In genomic region chr18:59200787-59201186, GRCh38 we compare ENCODE assay signal across 24 cellular contexts. TPM values are rescaled to one million over a fixed set of nuclear protein-coding genes. Genes with fewer than 3 reads are reported as not detected.
DNase-seq lines count a peak whose midpoint lies in the region; ATAC-seq, FAIRE-seq and TF ChIP-seq lines count a peak whose summit lies in the region.
"Had no signal": no experiment of that assay in that cellular context is flagged by ENCODE, and none has a peak within 500 bp of the region (broad histone marks: within the 10 kb centered on the region; RNA-seq: fewer than 3 reads in every experiment).

No MANE protein-coding gene starts in this region.

- H3K4me3 ChIP-seq in breast epithelium (no peak overlapping the region), H1 (ENCODE audit: extremely low read depth in 1 of 4, insufficient read depth in 2 of 4, low read depth in 3 of 4, low read length in 4 of 4) (no peak overlapping the region)

- TF ChIP-seq CTCF in MCF 10A (IDR thresholded peaks at IDR 0.05; ENCODE audit: unreplicated experiment) (no peak), breast epithelium (IDR thresholded peaks at IDR 0.05) (no peak), H1 (IDR thresholded peaks at IDR 0.05; ENCODE audit: control extremely low read depth in 1 of 3, insufficient read depth in 1 of 3, low read depth in 1 of 3, low read length in 3 of 3) (peak; percentile 17 to 34 (median 20); a peak in 3 of 4 replicates)

- H3K23me2 ChIP-seq in H1 (ENCODE audit: low read depth, low read length), result no peaks in the 10 kb centered on the region; the same call in 1 of the 2 replicates

- no peaks in the 10 kb centered on the region for H4K20me1 ChIP-seq in H1 (replicated peaks in 1 of 2; ENCODE audit: control insufficient read depth in 1 of 2, insufficient read depth in 2 of 2, low read length in 2 of 2)

- H3K18ac ChIP-seq in H1 (ENCODE audit: extremely low read depth, low read length), result no peak overlapping the region; the same call in 1 of the 2 replicates

- no peak overlapping the region for H2BK15ac ChIP-seq in H1 (ENCODE audit: low read length)

- no peaks in the 10 kb centered on the region for H3K79me1 ChIP-seq in H1 (ENCODE audit: low read depth, low read length)

- H2BK5ac ChIP-seq in H1 (ENCODE audit: low read depth, low read length), result no peak overlapping the region

- H3K27me3 ChIP-seq in breast epithelium, result no peaks in the 10 kb centered on the region
- no peaks in the 10 kb centered on the region for H3K27me3 ChIP-seq in H1 (replicated peaks in 1 of 4; ENCODE audit: control insufficient read depth in 3 of 4, extremely low read depth in 1 of 4, insufficient read depth in 3 of 4, low read length in 3 of 4)

- peaks cover 32% of the 10 kb centered on the region for H3K27me3 Mint-ChIP-seq in MCF 10A (ENCODE audit: insufficient read depth, unreplicated experiment)

- POLR2A ChIA-PET in MCF 10A (lab: Yijun Ruan, JAX), result interaction anchor here (1.2 kb wide), 1 partner anchor 10 kb away, joined by 3 read pairs; no protein-coding TSS in a partner anchor
- POLR2A ChIA-PET in H1 (lab: Charles Lee; ENCODE audit: partially characterized antibody), result no interaction called here

- FAIRE-seq in H1 (lab: Jason Lieb, UNC), result no peak
- FAIRE-seq: A204.1, G401.6, GM12892 had no signal

- ATAC-seq in HG03469 (IDR thresholded peaks at IDR 0.05; ENCODE audit: unreplicated experiment), result no peak
- ATAC-seq in GM18858 (IDR thresholded peaks at IDR 0.05; ENCODE audit: unreplicated experiment), result no peak
- ATAC-seq in GM21717 (IDR thresholded peaks at IDR 0.05; ENCODE audit: unreplicated experiment), result no peak
- ATAC-seq: activated CD4-positive, CD25-positive, alpha-beta regulatory T cell treated with anti-CD3 and anti-CD28 coated beads, Interleukin-2, amount 50 U/mL, for 24 hours; activated naive CD8-positive, alpha-beta T cell treated with anti-CD3 and anti-CD28 coated beads, Interleukin-2, amount 50 U/mL, for 24 hours had no signal

- DNase-seq in MCF 10A (ENCODE audit: unreplicated experiment) (peak; percentile 18), breast epithelium (ENCODE audit: low spot score in 2 of 2) (no peak), NCI-H69 (lab: John Stamatoyannopoulos, UW) (peak; percentile 49), H1 (ENCODE audit: low read depth in 1 of 2, low spot score in 2 of 2) (no peak), SHP77 treated with DMSO at 0.1 percent for 48 hours (lab: John Stamatoyannopoulos, UW) (no peak)
- DNase-seq: activated CD8-positive, alpha-beta memory T cell treated with anti-CD3 and anti-CD28 coated beads for 24 hours; activated naive CD8-positive, alpha-beta T cell treated with anti-CD3 and anti-CD28 coated beads, Interleukin-2, amount 50 U/mL, for 24 hours; GOT3; hippocampal formation; NCI-H345; nephron progenitor cell; retina; SHP77; trophoblast cell had no signal

- H2AK5ac ChIP-seq in H1 (ENCODE audit: low read depth, low read length), result no peak overlapping the region

- H3K79me2 ChIP-seq in H1 (ENCODE audit: control insufficient read depth in 1 of 2, insufficient read depth in 2 of 2, low read length in 2 of 2), result no peaks in the 10 kb centered on the region

- no peak overlapping the region for H2BK120ac ChIP-seq in H1 (replicated peaks; ENCODE audit: low read depth, low read length)

- no TSS peak for BruUV-seq in MCF 10A (replicated peaks; lab: Mats Ljungman, UMichigan)

- H2BK20ac ChIP-seq in H1 (ENCODE audit: low read length), result no peak overlapping the region

- H3K4me1 Mint-ChIP-seq in MCF 10A (ENCODE audit: insufficient read depth, unreplicated experiment), result peaks cover 11% of the 10 kb centered on the region
- H3K4me1 Mint-ChIP-seq: activated naive CD8-positive, alpha-beta T cell treated with anti-CD3 and anti-CD28 coated beads, Interleukin-2, amount 50 U/mL, for 24 hours; mesothelial cell of epicardium; nephron progenitor cell had no signal

- H3K27ac ChIP-seq in breast epithelium (no peak overlapping the region), H1 (ENCODE audit: low read depth, low read length) (no peak overlapping the region)

- H3K36me3 Mint-ChIP-seq in MCF 10A (ENCODE audit: insufficient read depth, unreplicated experiment), result no peaks in the 10 kb centered on the region
- H3K36me3 Mint-ChIP-seq: mesothelial cell of epicardium had no signal

- no peak for TF ChIP-seq POLR2A in breast epithelium (IDR thresholded peaks at IDR 0.05)
- TF ChIP-seq POLR2A in H1 (IDR thresholded peaks at IDR 0.05; ENCODE audit: control extremely low read depth in 1 of 2, low read depth in 2 of 2, low read length in 2 of 2), result no peak

- H3K56ac ChIP-seq in H1 (replicated peaks; ENCODE audit: insufficient read length, low read depth, low read length), result no peak overlapping the region

- H3K4me3 Mint-ChIP-seq in MCF 10A (ENCODE audit: unreplicated experiment), result no peak overlapping the region
- H3K4me3 Mint-ChIP-seq: activated naive CD8-positive, alpha-beta T cell treated with anti-CD3 and anti-CD28 coated beads, Interleukin-2, amount 50 U/mL, for 24 hours; mesothelial cell of epicardium; nephron progenitor cell; stimulated activated naive CD8-positive, alpha-beta T cell treated with anti-CD3 and anti-CD28 coated beads, Interleukin-15, Interleukin-2, amounts not matched to agents 100 ng/mL and 50 ng/mL, for 24 hours had no signal

- TF ChIP-seq RAD21 in H1 (IDR thresholded peaks at IDR 0.05 in 1 of 2, conservative IDR thresholded peaks at IDR 0.05 in 1 of 2; ENCODE audit: low read depth in 2 of 2, low read length in 2 of 2), result peak; percentile 51 to 61

- no peak overlapping the region for H4K8ac ChIP-seq in H1 (ENCODE audit: extremely low read depth, insufficient read depth, low read length)

- H4K91ac ChIP-seq in H1 (replicated peaks; ENCODE audit: insufficient read length, low read length), result no peak overlapping the region

- H3K23ac ChIP-seq in H1 (ENCODE audit: insufficient read length), result no peak overlapping the region

- WGBS in H1 (ENCODE audit: extremely low coverage in 1 of 2, insufficient coverage in 1 of 2, insufficient read length in 1 of 2, insufficient replicate concordance in 2 of 2, low coverage in 1 of 2, low lambda C conversion rate in 2 of 2, missing lambda C conversion rate in 1 of 2), 2 experiments, result 76% methylated on average over 3 of the region's 3 CpGs; no CpG with 5 or more reads in 1 of the 2 experiments

- H4K5ac ChIP-seq in H1 (ENCODE audit: insufficient read length, low read depth, low read length), result no peak overlapping the region

- H3K27ac Mint-ChIP-seq in MCF 10A (ENCODE audit: low read depth, unreplicated experiment), result no peak overlapping the region
- H3K27ac Mint-ChIP-seq: activated naive CD8-positive, alpha-beta T cell treated with anti-CD3 and anti-CD28 coated beads, Interleukin-2, amount 50 U/mL, for 24 hours; mesothelial cell of epicardium; nephron progenitor cell; stimulated activated naive CD8-positive, alpha-beta T cell treated with anti-CD3 and anti-CD28 coated beads, Interleukin-15, Interleukin-2, amounts not matched to agents 100 ng/mL and 50 ng/mL, for 24 hours had no signal

- no peaks in the 10 kb centered on the region for H3K9me3 ChIP-seq in breast epithelium
- no peaks in the 10 kb centered on the region for H3K9me3 ChIP-seq in H1 (ENCODE audit: insufficient read depth in 2 of 2, low read depth in 1 of 2, low read length in 1 of 2)

- CTCF ChIA-PET in MCF 10A (lab: Yijun Ruan, JAX) (interaction anchor here (1.0 to 3.4 kb wide), 3 partner anchors 48 to 444 kb away, joined by 3 to 11 read pairs (median 4); no protein-coding TSS in a partner anchor), H1 (lab: Charles Lee; ENCODE audit: partially characterized antibody) (interaction anchor here (0.5 to 1.9 kb wide), 4 partner anchors 10 to 448 kb away, joined by 3 to 5 read pairs (median 3); no protein-coding TSS in a partner anchor)

- intact Hi-C loops in MCF 10A (cut with micrococcal nuclease) (no loop called here), breast epithelium (cut with DNase I; ENCODE audit: low total_unique reads) (no loop called here)

- H2AFZ ChIP-seq in H1 (ENCODE audit: low read length), result no peak overlapping the region

- no peak overlapping the region for H3K14ac ChIP-seq in H1 (ENCODE audit: insufficient read length)

- H3K4me2 ChIP-seq in H1 (ENCODE audit: insufficient read depth in 1 of 2, low read depth in 2 of 2, low read length in 2 of 2), result no peak overlapping the region

- H3K36me3 ChIP-seq in breast epithelium (no peaks in the 10 kb centered on the region), H1 (ENCODE audit: control insufficient read depth in 2 of 4, insufficient read depth in 4 of 4, low read length in 3 of 4) (no peaks in the 10 kb centered on the region)

- H3K4ac ChIP-seq in H1 (replicated peaks; ENCODE audit: insufficient read length, low read depth, low read length), result no peak overlapping the region

- no peak overlapping the region for H2BK12ac ChIP-seq in H1 (ENCODE audit: low read depth, low read length)

- no peak overlapping the region for H3K9ac ChIP-seq in H1 (replicated peaks in 1 of 4; ENCODE audit: extremely low read depth in 1 of 4, low read depth in 3 of 4, low read length in 3 of 4)

- no peaks in the 10 kb centered on the region for H3K9me3 Mint-ChIP-seq in MCF 10A (ENCODE audit: unreplicated experiment)
- H3K9me3 Mint-ChIP-seq: activated naive CD8-positive, alpha-beta T cell treated with anti-CD3 and anti-CD28 coated beads, Interleukin-2, amount 50 U/mL, for 24 hours; mesothelial cell of epicardium; nephron progenitor cell; stimulated activated naive CD8-positive, alpha-beta T cell treated with anti-CD3 and anti-CD28 coated beads, Interleukin-15, Interleukin-2, amounts not matched to agents 100 ng/mL and 50 ng/mL, for 24 hours had no signal

- H3K4me1 ChIP-seq in breast epithelium (no peaks in the 10 kb centered on the region), H1 (replicated peaks in 1 of 4; ENCODE audit: control insufficient read depth in 3 of 4, insufficient read depth in 4 of 4, low read length in 3 of 4) (no peaks in the 10 kb centered on the region; a peak in 2 of 7 replicates)

- TF ChIP-seq EP300 in H1 (IDR thresholded peaks at IDR 0.05; ENCODE audit: borderline replicate concordance in 1 of 2, low read depth in 2 of 2, low read length in 2 of 2), result no peak

TF ChIP-seq in H1, 55 proteins besides CTCF, POLR2A, EP300 and RAD21 (continues in another document):
- TF ChIP-seq EZH2 (IDR thresholded peaks at IDR 0.05; ENCODE audit: low read depth, low read length, severe bottlenecking), result no peak
- no peak for TF ChIP-seq SIN3A (conservative IDR thresholded peaks at IDR 0.05 in 1 of 2, IDR thresholded peaks at IDR 0.05 in 1 of 2; ENCODE audit: low read depth in 1 of 2, low read length in 2 of 2)
- no peak for TF ChIP-seq SUZ12 (IDR thresholded peaks at IDR 0.05; ENCODE audit: low read length)

RNA-seq across cellular contexts. Expression of gene GRP, which starts 19.2 kb away (rescaled TPM):
- total RNA-seq in MCF 10A (2022) (not detected in 2 replicates), breast epithelium (1 to 10 TPM in 2 of 3 donors, not detected in 1; 1.6 to 4.7 TPM)
- total RNA-seq in H1 (2021; fragmentation: NEBNext Ultra II Directional; extraction: Animal tissue kit (Norgen Biotek cat#: 25700)), result not detected in 2 replicates
- polyA plus RNA-seq in H1 (2011; rRNA removed), result not detected in 2 replicates
- not detected for polyA plus RNA-seq in H1 (2011; cell fraction: cytosol; rRNA removed)
- polyA plus RNA-seq in H1 (2011; cell fraction: nucleus; rRNA removed), result 0.14 TPM
- polyA plus RNA-seq in H1 (2012, experiment 1 of 2), result not detected in 4 replicates
- polyA plus RNA-seq in H1 (2012, experiment 2 of 2), result not detected
- polyA plus RNA-seq in H1 (2013, experiment 1 of 2), result not detected
- not detected for polyA plus RNA-seq in H1 (2013, experiment 2 of 2)
- not detected in 2 replicates for polyA minus RNA-seq in H1 (2011; rRNA and poly(A)+ RNA removed)
- not detected for polyA minus RNA-seq in H1 (2011; cell fraction: cytosol; rRNA and poly(A)+ RNA removed)
- polyA minus RNA-seq in H1 (2011; cell fraction: nucleus; rRNA and poly(A)+ RNA removed), result not detected
- total RNA-seq: mesothelial cell of epicardium; T-helper 2 cell treated with Interferon-gamma antibody and Interleukin-4, amounts not matched to agents 100 ng/mL and 5 ng/mL, for 36 hours had no signal

Comparison
In these comparisons a context has a peak if more than half of its experiments do, and no peak if none do; other contexts are left out.
1. DNase-seq: peak in MCF 10A (single experiment) and NCI-H69 (single experiment); none in breast epithelium (0 of 2), H1 (0 of 2) and SHP77 treated with DMSO at 0.1 percent for 48 hours (single experiment).
2. CTCF ChIP-seq: peak in H1 (3 of 3); none in MCF 10A (single experiment) and breast epithelium (0 of 3).